In genomic region chr3:52809821-52810377, GRCh38 we compare ENCODE assay signal across 35 cellular contexts. TPM values are rescaled to one million over a fixed set of nuclear protein-coding genes. Genes with fewer than 3 reads are reported as not detected.
A peak's percentile ranks its signal among the peaks of the same experiment; 100 is the strongest.
DNase-seq lines count a peak whose midpoint lies in the region.
"Had no signal": no experiment of that assay in that cellular context is flagged by ENCODE, and none has a peak within 500 bp of the region (broad histone marks: within the 10 kb centered on the region; RNA-seq: fewer than 3 reads in every experiment).

No MANE protein-coding gene starts in this region.

- no peaks in the 10 kb centered on the region for H3K9me3 Mint-ChIP-seq in immature natural killer cell
- H3K9me3 Mint-ChIP-seq in activated CD4-positive, alpha-beta memory T cell treated with anti-CD3 and anti-CD28 coated beads, Interleukin-2, amount 10 ng/mL, durations not matched to agents 7 days and 5 days: no peaks in the 10 kb centered on the region
- H3K9me3 Mint-ChIP-seq: activated naive CD4-positive, alpha-beta T cell treated with anti-CD3 and anti-CD28 coated beads, Interleukin-2, amount 50 U/mL, for 72 hours; activated T-helper 2 cell treated with anti-CD3 and anti-CD28 coated beads, Interferon-gamma antibody, Interleukin-2, Interleukin-4, amounts not matched to agents 10 μg/mL and 5 μg/mL and 100 μg/mL, durations not matched to agents 14 hours and 24 hours and 36 hours; naive thymus-derived CD4-positive, alpha-beta T cell had no signal

- POLR2A ChIA-PET in activated CD4-positive, alpha-beta memory T cell treated with anti-CD3 and anti-CD28 coated beads, Interleukin-2, amount 10 ng/mL, durations not matched to agents 7 days and 5 days (lab: Charles Lee): no interaction called here

- CTCF ChIA-PET in activated CD4-positive, alpha-beta memory T cell treated with anti-CD3 and anti-CD28 coated beads, Interleukin-2, amount 10 ng/mL, durations not matched to agents 7 days and 5 days (lab: Charles Lee): interaction anchor here (1.6 kb wide), 1 partner anchor 11 kb away, joined by 4 read pairs; no protein-coding TSS in a partner anchor

- H3K9ac ChIP-seq in BLaER1: peak overlapping the region; percentile 79

- H3K4me1 ChIP-seq in BLaER1: peaks cover 100% of the 10 kb centered on the region
- H3K4me1 ChIP-seq: BE2C, Caco-2, Peyer's patch, prostate gland, tibial nerve had no signal

- H3K27ac ChIP-seq in BLaER1: peak overlapping the region; percentile 98
- H3K27ac ChIP-seq: gastrocnemius medialis, hepatocyte, Peyer's patch, prostate gland, tibial nerve had no signal

- H4K20me1 ChIP-seq in BLaER1: no peaks in the 10 kb centered on the region

- no peak overlapping the region for H3K4me3 Mint-ChIP-seq in immature natural killer cell
- no peak overlapping the region for H3K4me3 Mint-ChIP-seq in activated CD4-positive, alpha-beta memory T cell treated with anti-CD3 and anti-CD28 coated beads, Interleukin-2, amount 10 ng/mL, durations not matched to agents 7 days and 5 days
- H3K4me3 Mint-ChIP-seq: naive thymus-derived CD4-positive, alpha-beta T cell had no signal

- peaks cover 0 to 7% (median 0%) of the 10 kb centered on the region in 3 donors for H3K27me3 Mint-ChIP-seq in immature natural killer cell (ENCODE audit: low read depth in 3 of 3)
- peaks cover 6% of the 10 kb centered on the region for H3K27me3 Mint-ChIP-seq in activated CD4-positive, alpha-beta memory T cell treated with anti-CD3 and anti-CD28 coated beads, Interleukin-2, amount 10 ng/mL, durations not matched to agents 7 days and 5 days
- H3K27me3 Mint-ChIP-seq: naive thymus-derived CD4-positive, alpha-beta T cell had no signal

- no peak overlapping the region for H3K27ac Mint-ChIP-seq in immature natural killer cell
- H3K27ac Mint-ChIP-seq in activated CD4-positive, alpha-beta memory T cell treated with anti-CD3 and anti-CD28 coated beads, Interleukin-2, amount 10 ng/mL, durations not matched to agents 7 days and 5 days: no peak overlapping the region
- H3K27ac Mint-ChIP-seq: activated T-helper 2 cell treated with anti-CD3 and anti-CD28 coated beads, Interferon-gamma antibody, Interleukin-2, Interleukin-4, amounts not matched to agents 10 μg/mL and 5 μg/mL and 100 μg/mL, durations not matched to agents 14 hours and 24 hours and 36 hours had no signal

- peaks cover 16% of the 10 kb centered on the region; the same call in 1 of the 2 replicates for H3K36me3 ChIP-seq in BLaER1
- H3K36me3 ChIP-seq: BE2C, MG63, Peyer's patch, prostate gland had no signal

- H3K9me3 ChIP-seq in BLaER1: no peaks in the 10 kb centered on the region
- H3K9me3 ChIP-seq: BE2C, Caco-2, gastrocnemius medialis, MG63, Peyer's patch, prostate gland, tibial nerve had no signal

- H3K4me1 Mint-ChIP-seq in immature natural killer cell: peaks cover 4 to 17% of the 10 kb centered on the region in 2 donors
- H3K4me1 Mint-ChIP-seq in activated CD4-positive, alpha-beta memory T cell treated with anti-CD3 and anti-CD28 coated beads, Interleukin-2, amount 10 ng/mL, durations not matched to agents 7 days and 5 days: no peaks in the 10 kb centered on the region

- H3K4me3 ChIP-seq in BLaER1: peak overlapping the region; percentile 48; the same call in 1 of the 2 replicates
- H3K4me3 ChIP-seq: gastrocnemius medialis, hepatocyte, K562, lung, MG63, Peyer's patch, prostate gland, tibial nerve had no signal

- H3K36me3 Mint-ChIP-seq in immature natural killer cell: no peaks in the 10 kb centered on the region
- H3K36me3 Mint-ChIP-seq in activated CD4-positive, alpha-beta memory T cell treated with anti-CD3 and anti-CD28 coated beads, Interleukin-2, amount 10 ng/mL, durations not matched to agents 7 days and 5 days (ENCODE audit: low read depth): no peaks in the 10 kb centered on the region
- H3K36me3 Mint-ChIP-seq: activated naive CD4-positive, alpha-beta T cell treated with anti-CD3 and anti-CD28 coated beads, Interleukin-2, amount 50 U/mL, for 72 hours; naive thymus-derived CD4-positive, alpha-beta T cell had no signal

- DNase-seq in COLO668 (lab: John Stamatoyannopoulos, UW; ENCODE audit: unreplicated experiment) (peak; percentile 13), NCI-H2029 treated with DMSO at 0.1 percent for 48 hours (lab: John Stamatoyannopoulos, UW) (peak; percentile 35), UCSD-AML1 (lab: John Stamatoyannopoulos, UW; ENCODE audit: unreplicated experiment) (peak; percentile 24), immature natural killer cell (no peak), globus pallidus (ENCODE audit: low spot score) (no peak)
- DNase-seq in activated CD4-positive, alpha-beta memory T cell treated with anti-CD3 and anti-CD28 coated beads, Interleukin-2, amount 10 ng/mL, durations not matched to agents 7 days and 5 days: no peak
- DNase-seq: activated T-cell treated with anti-CD3 and anti-CD28 coated beads for 4 hours; anterior cingulate cortex; BE2C; Caco-2; gastrocnemius medialis; H7; MG63; naive thymus-derived CD4-positive, alpha-beta T cell; NCI-H2081 treated with DMSO at 0.1 percent for 48 hours; NCI-H526 treated with DMSO at 0.1 percent for 48 hours; nucleus accumbens; Peyer's patch; SIG-M5; stimulated activated CD4-positive, alpha-beta T cell treated with anti-CD3 and anti-CD28 coated beads, Interleukin-12 subunit alpha, Interleukin-12 subunit beta, amount 100 ng/mL, for 4 hours; stimulated activated CD4-positive, alpha-beta T cell treated with anti-CD3 and anti-CD28 coated beads, Interleukin-2, amount 100 ng/mL, for 48 hours had no signal

- H3K27me3 ChIP-seq in BLaER1: no peaks in the 10 kb centered on the region
- H3K27me3 ChIP-seq: BE2C, gastrocnemius medialis, hepatocyte, MG63, Peyer's patch, tibial nerve had no signal

- peak overlapping the region; percentile 93 for H3K4me2 ChIP-seq in BLaER1
- H3K4me2 ChIP-seq: hepatocyte had no signal

RNA-seq across cellular contexts. Expression of gene ITIH3, which starts 15.3 kb away (rescaled TPM):
- polyA plus RNA-seq in immature natural killer cell: not detected
- total RNA-seq in activated CD4-positive, alpha-beta memory T cell treated with anti-CD3 and anti-CD28 coated beads, Interleukin-2, amount 10 ng/mL, durations not matched to agents 7 days and 5 days: not detected
- total RNA-seq: activated naive CD4-positive, alpha-beta T cell treated with anti-CD3 and anti-CD28 coated beads, Interleukin-2, amount 50 U/mL, for 72 hours; activated T-helper 2 cell treated with anti-CD3 and anti-CD28 coated beads, Interferon-gamma antibody, Interleukin-2, Interleukin-4, amounts not matched to agents 10 μg/mL and 5 μg/mL and 100 μg/mL, durations not matched to agents 14 hours and 24 hours and 36 hours; bronchial epithelial cell; endothelial cell of umbilical vein; H7; HT-29; naive thymus-derived CD4-positive, alpha-beta T cell; T-helper 2 cell treated with Interferon-gamma antibody and Interleukin-4, amounts not matched to agents 100 ng/mL and 5 ng/mL, for 36 hours had no signal
- polyA plus RNA-seq: endothelial cell of umbilical vein; K562; naive thymus-derived CD4-positive, alpha-beta T cell had no signal

RNA-seq across cellular contexts. Expression of gene ITIH4, which starts 20.6 kb away (rescaled TPM):
- under 1 TPM in 1 of 3 donors, not detected in 2; 0.71 TPM for polyA plus RNA-seq in immature natural killer cell
- total RNA-seq in activated CD4-positive, alpha-beta memory T cell treated with anti-CD3 and anti-CD28 coated beads, Interleukin-2, amount 10 ng/mL, durations not matched to agents 7 days and 5 days: 10 to 100 TPM; 16.0 to 16.2 TPM
- total RNA-seq: HT-29 had no signal

RNA-seq across cellular contexts. Expression of gene MUSTN1, which starts 24.9 kb away (rescaled TPM):
- not detected for polyA plus RNA-seq in immature natural killer cell
- 1 to 10 TPM; 3.3 to 4.4 TPM for total RNA-seq in activated CD4-positive, alpha-beta memory T cell treated with anti-CD3 and anti-CD28 coated beads, Interleukin-2, amount 10 ng/mL, durations not matched to agents 7 days and 5 days
- total RNA-seq: bronchial epithelial cell, fibroblast of lung, HT-29 had no signal
- polyA plus RNA-seq: naive thymus-derived CD4-positive, alpha-beta T cell had no signal

RNA-seq across cellular contexts. Expression of gene ITIH1, which starts 32.5 kb away (rescaled TPM):
- polyA plus RNA-seq in immature natural killer cell: not detected
- total RNA-seq in activated CD4-positive, alpha-beta memory T cell treated with anti-CD3 and anti-CD28 coated beads, Interleukin-2, amount 10 ng/mL, durations not matched to agents 7 days and 5 days: not detected
- total RNA-seq: activated naive CD4-positive, alpha-beta T cell treated with anti-CD3 and anti-CD28 coated beads, Interleukin-2, amount 50 U/mL, for 72 hours; activated T-helper 2 cell treated with anti-CD3 and anti-CD28 coated beads, Interferon-gamma antibody, Interleukin-2, Interleukin-4, amounts not matched to agents 10 μg/mL and 5 μg/mL and 100 μg/mL, durations not matched to agents 14 hours and 24 hours and 36 hours; bronchial epithelial cell; Caco-2; endothelial cell of umbilical vein; fibroblast of lung; H7; HT-29; naive thymus-derived CD4-positive, alpha-beta T cell; Peyer's patch; sciatic nerve; T-helper 2 cell treated with Interferon-gamma antibody and Interleukin-4, amounts not matched to agents 100 ng/mL and 5 ng/mL, for 36 hours had no signal
- polyA plus RNA-seq: endothelial cell of umbilical vein; fibroblast of lung; K562; naive thymus-derived CD4-positive, alpha-beta T cell had no signal

RNA-seq across cellular contexts. Expression of gene NEK4, which starts 39.2 kb away (rescaled TPM):
- 10 to 100 TPM in 1 of 3 donors, 1 to 10 TPM in 1, under 1 TPM in 1; 0.77 to 10.1 (median 5.1) TPM for polyA plus RNA-seq in immature natural killer cell
- 10 to 100 TPM; 17.8 to 19.1 TPM for total RNA-seq in activated CD4-positive, alpha-beta memory T cell treated with anti-CD3 and anti-CD28 coated beads, Interleukin-2, amount 10 ng/mL, durations not matched to agents 7 days and 5 days

Comparison
In these comparisons a context has a peak if more than half of its experiments do, and no peak if none do; other contexts are left out.
1. DNase-seq: peak in COLO668 (single experiment), NCI-H2029 treated with DMSO at 0.1 percent for 48 hours (single experiment) and UCSD-AML1 (single experiment); none in immature natural killer cell (0 of 3), globus pallidus (single experiment) and activated CD4-positive, alpha-beta memory T cell treated with anti-CD3 and anti-CD28 coated beads, Interleukin-2, amount 10 ng/mL, durations not matched to agents 7 days and 5 days (single experiment).